2 cellular contexts compared by ENCODE assay signal in the genomic region with DNA sequence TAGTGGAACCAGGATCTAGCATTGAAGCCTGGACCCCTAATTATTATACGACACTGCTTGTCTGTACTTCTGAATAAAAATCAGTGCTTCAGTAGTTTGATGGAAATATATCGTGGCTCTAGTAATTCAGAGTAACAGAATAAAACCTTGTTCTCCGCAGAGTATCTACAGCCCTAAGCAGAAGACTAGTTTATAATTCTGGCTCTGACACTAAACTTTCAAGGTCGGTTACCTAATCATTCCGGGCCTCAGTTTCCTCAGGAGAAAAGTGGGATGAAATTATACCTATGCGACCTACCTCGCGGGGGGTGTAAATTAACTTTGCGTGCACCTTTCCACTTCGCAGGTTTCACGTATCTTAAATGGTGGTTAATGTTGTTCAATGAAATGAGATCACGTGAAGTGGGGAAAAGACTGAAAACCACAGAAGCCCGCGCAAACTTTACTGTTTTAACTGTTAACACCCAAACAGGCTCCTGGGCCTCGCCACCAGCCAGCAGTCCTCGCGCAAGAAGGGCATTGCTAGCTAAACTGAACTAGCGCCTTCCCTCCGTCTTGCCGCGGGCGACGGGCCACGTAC.
A peak's percentile ranks its signal among the peaks of the same experiment; 100 is the strongest.
TF ChIP-seq lines count a peak whose summit lies in the region.

No MANE protein-coding gene starts in this region.

TF ChIP-seq in GM12891, 5 proteins besides CTCF, POLR2A, EP300 and RAD21:
- no peak for TF ChIP-seq SPI1 (IDR thresholded peaks at IDR 0.05; ENCODE audit: low read depth, low read length)
- TF ChIP-seq POU2F2 (IDR thresholded peaks at IDR 0.05; ENCODE audit: low read depth, low read length) = no peak
- TF ChIP-seq POLR2AphosphoS5 (IDR thresholded peaks at IDR 0.05; ENCODE audit: low read depth, low read length) = no peak
- TF ChIP-seq TAF1 (IDR thresholded peaks at IDR 0.05; ENCODE audit: low read depth, low read length) = no peak
- no peak for TF ChIP-seq PAX5 (IDR thresholded peaks at IDR 0.05; ENCODE audit: insufficient read depth, low read length, severe bottlenecking)

TF ChIP-seq in H1, 55 proteins besides CTCF, POLR2A, EP300 and RAD21:
- TF ChIP-seq SP2 (IDR thresholded peaks at IDR 0.05; ENCODE audit: low read length) (no peak), KDM4A (IDR thresholded peaks at IDR 0.05; ENCODE audit: low read depth, low read length, severe bottlenecking) (peak; percentile 13), EGR1 (IDR thresholded peaks at IDR 0.05; ENCODE audit: borderline replicate concordance, low read depth, low read length) (no peak)
